In genomic region chr2:207107120-207107519, GRCh38 we compare ENCODE assay signal across 16 cellular contexts. TPM values are rescaled to one million over a fixed set of nuclear protein-coding genes. Genes with fewer than 3 reads are reported as not detected.
DNase-seq lines count a peak whose midpoint lies in the region; TF ChIP-seq lines count a peak whose summit lies in the region.
"Had no signal": no experiment of that assay in that cellular context is flagged by ENCODE, and none has a peak within 500 bp of the region (broad histone marks: within the 10 kb centered on the region; RNA-seq: fewer than 3 reads in every experiment).

No MANE protein-coding gene starts in this region.

- peaks cover 6% of the 10 kb centered on the region; the same call in 1 of the 2 replicates for H3K4me1 Mint-ChIP-seq in HFFc6 (ENCODE audit: low read depth)

- H3K27me3 Mint-ChIP-seq in HFFc6 (ENCODE audit: insufficient read depth): peaks cover 4% of the 10 kb centered on the region

- H3K36me3 Mint-ChIP-seq in HFFc6 (ENCODE audit: low read depth): peaks cover 44% of the 10 kb centered on the region

- DNase-seq in HFFc6 (no peak), caudate nucleus (lab: John Stamatoyannopoulos, UW) (no peak), midbrain (lab: John Stamatoyannopoulos, UW) (peak; percentile 35), superior temporal gyrus (ENCODE audit: extremely low spot score) (peak; percentile 70), NCI-H2029 (lab: John Stamatoyannopoulos, UW) (no peak), NCI-H2029 treated with DMSO at 0.1 percent for 48 hours (lab: John Stamatoyannopoulos, UW) (no peak)
- DNase-seq in activated T-cell treated with anti-CD3 and anti-CD28 coated beads, Interleukin-2, amount 50 U/mL, for 1 hour: no peak
- DNase-seq: BE2C; CD8-positive, alpha-beta memory T cell; HCEC 1CT; NCI-H1048; NCI-H526 treated with DMSO at 0.1 percent for 48 hours; SHP77 treated with DMSO at 0.1 percent for 48 hours; SW 1271 had no signal

- peak overlapping the region; percentile 86 for H3K27ac ChIP-seq in caudate nucleus (ENCODE audit: low read depth, low read length)
- H3K27ac ChIP-seq: KMS-11 had no signal

- no peak overlapping the region for H3K4me3 Mint-ChIP-seq in HFFc6
- H3K4me3 Mint-ChIP-seq: CD8-positive, alpha-beta memory T cell had no signal

- H3K27ac Mint-ChIP-seq in HFFc6: peak overlapping the region; percentile 43; the same call in 1 of the 2 replicates
- H3K27ac Mint-ChIP-seq: CD8-positive, alpha-beta memory T cell had no signal

- no peak for TF ChIP-seq CTCF in HFFc6 (IDR thresholded peaks at IDR 0.05)

- no peaks in the 10 kb centered on the region for H3K9me3 Mint-ChIP-seq in HFFc6
- H3K9me3 Mint-ChIP-seq: CD8-positive, alpha-beta memory T cell had no signal

RNA-seq across cellular contexts. Expression of gene KLF7, which starts 58.6 kb away (rescaled TPM):
- total RNA-seq in HFFc6 (2021; fragmentation: NEBNext Ultra II Directional; extraction: Animal tissue kit (Norgen Biotek cat#: 25700)): 10 to 100 TPM; 29.4 to 45.0 (median 34.0) TPM
- total RNA-seq: OCI-LY7 had no signal

Comparison
In these comparisons a context has a peak if more than half of its experiments do, and no peak if none do; other contexts are left out.
1. DNase-seq: peak in midbrain (single experiment) and superior temporal gyrus (single experiment); none in HFFc6 (single experiment), caudate nucleus (0 of 61), NCI-H2029 (single experiment), NCI-H2029 treated with DMSO at 0.1 percent for 48 hours (single experiment) and activated T-cell treated with anti-CD3 and anti-CD28 coated beads, Interleukin-2, amount 50 U/mL, for 1 hour (single experiment).